ENCODE assay signal across 10 cellular contexts in genomic region chr12:113359939-113360748, GRCh38. TPM values are rescaled to one million over a fixed set of nuclear protein-coding genes. Genes with fewer than 3 reads are reported as not detected.
DNase-seq lines count a peak whose midpoint lies in the region; TF ChIP-seq lines count a peak whose summit lies in the region.
"Had no signal": no experiment of that assay in that cellular context is flagged by ENCODE, and none has a peak within 500 bp of the region (broad histone marks: within the 10 kb centered on the region; RNA-seq: fewer than 3 reads in every experiment).

No MANE protein-coding gene starts in this region.

- peak overlapping the region; percentile 97 for H3K4me2 ChIP-seq in OCI-LY7 (ENCODE audit: low read length)

- intact Hi-C loops in OCI-LY7 (cut with micrococcal nuclease; ENCODE audit: unreplicated experiment), result loop anchor here (2.0 kb wide), 1 partner anchor 47 kb away; no protein-coding TSS in a partner anchor
- intact Hi-C loops in dorsolateral prefrontal cortex (cut with DNase I), result loop anchor here in 1 of 2 donors (2.0 kb wide), 1 partner anchor 65 kb away; no protein-coding TSS in a partner anchor

- TF ChIP-seq CTCF in OCI-LY7 (conservative IDR thresholded peaks at IDR 0.05; ENCODE audit: low read length) (peak; percentile 55), dorsolateral prefrontal cortex (IDR thresholded peaks at IDR 0.05 in 54 of 56, conservative IDR thresholded peaks at IDR 0.05 in 2 of 56; ENCODE audit: low read depth in 1 of 56, partially characterized antibody in 56 of 56) (peak in 7 of 56 donors; percentile 6 to 26 (median 16)), retinal pigment epithelial cell (conservative IDR thresholded peaks at IDR 0.05; ENCODE audit: low read depth, low read length) (peak; percentile 39)

- H3K36me3 ChIP-seq in OCI-LY7 (ENCODE audit: insufficient read depth, low read length), result no peaks in the 10 kb centered on the region
- H3K36me3 ChIP-seq: thyroid gland had no signal

- 0 out of 2 replicates have a peak, but pooled peaks cover 10% of the 10 kb centered on the region for H4K20me1 ChIP-seq in OCI-LY7 (ENCODE audit: insufficient read depth, low read length)

- peak; percentile 37 for DNase-seq in Daoy (ENCODE audit: low read depth)
- no peak for DNase-seq in OCI-LY7 (ENCODE audit: low spot score)
- no peak for DNase-seq in dorsolateral prefrontal cortex
- DNase-seq in retinal pigment epithelial cell (ENCODE audit: low read depth), result no peak
- DNase-seq in stimulated activated CD8-positive, alpha-beta memory T cell treated with anti-CD3 and anti-CD28 coated beads, Interleukin-4, amount 100 ng/mL, for 48 hours, result no peak
- no peak for DNase-seq in occipital lobe (lab: John Stamatoyannopoulos, UW)
- no peak for DNase-seq in HPDE6-E6E7 (ENCODE audit: extremely low spot score)
- DNase-seq in iPS-NIHi11 (ENCODE audit: low spot score), result no peak
- DNase-seq: activated naive CD4-positive, alpha-beta T cell treated with anti-CD3 and anti-CD28 coated beads, Interleukin-2, amount 50 U/mL, for 16 hours had no signal

- H2AFZ ChIP-seq in OCI-LY7 (ENCODE audit: low read length), result no peak overlapping the region

- H3K4me3 ChIP-seq in OCI-LY7 (ENCODE audit: low read depth, low read length, poor library complexity, severe bottlenecking) (peak overlapping the region; percentile 95), dorsolateral prefrontal cortex (peak overlapping the region; percentile 1 to 98 (median 87)), retinal pigment epithelial cell (ENCODE audit: low read length) (no peak overlapping the region)

- BruUV-seq in OCI-LY7 (replicated peaks; lab: Mats Ljungman, UMichigan), result no TSS peak

- no peaks in the 10 kb centered on the region for H3K79me2 ChIP-seq in OCI-LY7 (ENCODE audit: insufficient read depth, low read depth, low read length)

- CTCF ChIA-PET in OCI-LY7 (lab: Charles Lee; ENCODE audit: unreplicated experiment), result no interaction called here

- POLR2A ChIA-PET in OCI-LY7 (lab: Charles Lee), result interaction anchor here (0.6 kb wide), 1 partner anchor 33 kb away, joined by 9 read pairs; no protein-coding TSS in a partner anchor

- H3K4me1 ChIP-seq in OCI-LY7 (ENCODE audit: insufficient read depth, low read length, poor library complexity, severe bottlenecking), result peaks cover 19% of the 10 kb centered on the region

- no peaks in the 10 kb centered on the region for H3K9me3 ChIP-seq in OCI-LY7 (ENCODE audit: low read length)
- H3K9me3 ChIP-seq: thyroid gland had no signal

- H3K27ac ChIP-seq in OCI-LY7 (ENCODE audit: low read depth, low read length, poor library complexity, severe bottlenecking) (no peak overlapping the region), dorsolateral prefrontal cortex (peak overlapping the region in 58 of 59 donors; percentile 6 to 97 (median 93))

- H3K9me2 ChIP-seq in OCI-LY7 (ENCODE audit: insufficient read depth, low read length), result no peaks in the 10 kb centered on the region

- no peaks in the 10 kb centered on the region for H3K27me3 ChIP-seq in dorsolateral prefrontal cortex
- H3K27me3 ChIP-seq: thyroid gland had no signal

RNA-seq across cellular contexts. Expression of gene PLBD2, which starts 1.8 kb away (rescaled TPM):
- total RNA-seq in Daoy (2014; rRNA removed; shearing (Covaris generic)), result 6.1 and 22.2 TPM in 2 replicates
- total RNA-seq in OCI-LY7 (2014; rRNA removed; shearing (Covaris generic)), result 2.3 and 3.4 TPM in 2 replicates
- 9.1 and 14.4 TPM in 2 replicates for total RNA-seq in OCI-LY7 (2022)
- 10 to 100 TPM; 37.6 to 72.7 (median 54.3) TPM for total RNA-seq in dorsolateral prefrontal cortex
- 8.9 TPM for total RNA-seq in occipital lobe

RNA-seq across cellular contexts. Expression of gene SLC8B1, which starts 25.2 kb away (rescaled TPM):
- 13.4 and 16.4 TPM in 2 replicates for total RNA-seq in Daoy (2014; rRNA removed; shearing (Covaris generic))
- total RNA-seq in OCI-LY7 (2014; rRNA removed; shearing (Covaris generic)), result 40.6 and 47.1 TPM in 2 replicates
- 57.2 and 69.1 TPM in 2 replicates for total RNA-seq in OCI-LY7 (2022)
- 10 to 100 TPM; 12.6 to 38.9 (median 22.6) TPM for total RNA-seq in dorsolateral prefrontal cortex
- total RNA-seq in occipital lobe, result 5.0 TPM

RNA-seq across cellular contexts. Expression of gene SDS, which starts 43.5 kb away (rescaled TPM):
- total RNA-seq in Daoy (2014; rRNA removed; shearing (Covaris generic)), result not detected in 2 replicates
- total RNA-seq in OCI-LY7 (2014; rRNA removed; shearing (Covaris generic)), result not detected in 2 replicates
- not detected in 2 replicates for total RNA-seq in OCI-LY7 (2022)
- total RNA-seq in dorsolateral prefrontal cortex, result 10 to 100 TPM in 43 of 120 experiments, 1 to 10 TPM in 77; 1.1 to 58.5 (median 7.4) TPM
- 0.62 TPM for total RNA-seq in occipital lobe
